In the genomic region with DNA sequence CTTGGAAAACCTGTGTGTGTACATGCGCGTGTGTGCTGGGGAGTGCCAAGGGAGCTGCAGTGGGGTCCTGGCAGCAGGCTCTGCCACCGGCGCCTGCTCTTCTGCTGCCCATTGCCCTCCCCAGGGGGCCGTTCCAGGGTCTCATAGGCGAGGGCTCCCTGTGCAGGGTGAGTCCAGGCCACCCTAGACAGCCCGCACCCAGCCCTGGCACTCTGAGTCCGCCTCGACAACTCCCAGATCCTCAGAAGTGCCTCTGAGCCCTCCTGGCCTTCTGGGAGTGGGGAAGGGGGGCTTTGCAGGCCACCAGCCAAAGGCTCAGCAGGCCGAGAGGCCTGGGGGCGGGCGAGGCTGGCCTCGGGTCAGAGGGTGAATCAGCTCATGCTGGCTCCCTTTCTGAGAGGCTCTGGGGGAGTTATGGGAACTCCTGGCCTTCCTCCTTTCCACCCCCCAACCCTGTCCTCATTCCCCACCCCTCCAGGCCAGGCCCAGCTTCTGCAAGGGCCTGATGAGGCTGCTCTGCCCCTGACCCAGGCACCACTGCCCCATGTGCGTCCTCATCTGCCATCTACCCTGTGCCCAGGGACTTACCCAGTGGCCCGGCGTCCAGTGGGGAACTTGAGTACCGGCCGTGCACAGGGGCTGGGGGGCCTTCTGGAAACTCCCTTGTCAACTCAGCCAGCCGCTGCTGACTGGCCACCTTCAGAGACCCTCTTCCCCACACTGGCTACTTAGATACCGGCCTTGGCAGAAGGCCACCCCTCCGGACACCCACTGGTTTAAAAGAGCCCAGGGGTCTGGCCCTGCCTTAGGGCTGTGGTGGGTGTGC, we compare ENCODE assay signal across 8 cellular contexts. TPM values are rescaled to one million over a fixed set of nuclear protein-coding genes. Genes with fewer than 3 reads are reported as not detected.
DNase-seq lines count a peak whose midpoint lies in the region; ATAC-seq and TF ChIP-seq lines count a peak whose summit lies in the region.

No MANE protein-coding gene starts in this region.

- H3K27me3 ChIP-seq in NT2/D1 (ENCODE audit: insufficient read depth, insufficient read length) = peaks cover 20% of the 10 kb centered on the region

- peaks cover 26% of the 10 kb centered on the region for H3K36me3 ChIP-seq in NT2/D1 (ENCODE audit: insufficient read depth, insufficient read length, low read length)

- H3K4me3 ChIP-seq in NT2/D1 (ENCODE audit: insufficient read length, low read depth) = peak overlapping the region; percentile 11

- peak; percentile 68 for DNase-seq in CD1c-positive myeloid dendritic cell (ENCODE audit: extremely low spot score)
- DNase-seq in NT2/D1 (ENCODE audit: low read depth, low spot score) = no peak
- no peak for DNase-seq in effector memory CD8-positive, alpha-beta T cell
- DNase-seq in osteocyte (ENCODE audit: extremely low spot score, unreplicated experiment) = no peak
- no peak for DNase-seq in activated CD4-positive, alpha-beta T cell treated with anti-CD3 and anti-CD28 coated beads for 4 hours
- no peak for DNase-seq in posterior cingulate gyrus

- intact Hi-C loops in posterior cingulate gyrus (cut with DNase I) = no loop called here

- H3K4me1 Mint-ChIP-seq in effector memory CD8-positive, alpha-beta T cell (ENCODE audit: low read depth in 2 of 2) = peaks cover 38 to 41% of the 10 kb centered on the region in 2 donors
- H3K4me1 Mint-ChIP-seq in osteocyte (ENCODE audit: unreplicated experiment) = peaks cover 32% of the 10 kb centered on the region

- no peaks in the 10 kb centered on the region for H3K9me3 Mint-ChIP-seq in effector memory CD8-positive, alpha-beta T cell
- no peaks in the 10 kb centered on the region for H3K9me3 Mint-ChIP-seq in osteocyte (ENCODE audit: unreplicated experiment)

- peak overlapping the region; percentile 88 to 91 for H3K4me3 Mint-ChIP-seq in effector memory CD8-positive, alpha-beta T cell
- H3K4me3 Mint-ChIP-seq in osteocyte (ENCODE audit: unreplicated experiment) = peak overlapping the region; percentile 68

- peak overlapping the region; percentile 70 for H3K9ac ChIP-seq in NT2/D1 (ENCODE audit: insufficient read length, low read depth)

- no peak for ATAC-seq in effector memory CD8-positive, alpha-beta T cell (replicated peaks)
- no peak for ATAC-seq in GM18873 (IDR thresholded peaks at IDR 0.05; ENCODE audit: low FRiP score, unreplicated experiment)
- no peak for ATAC-seq in GM18858 (IDR thresholded peaks at IDR 0.05; ENCODE audit: unreplicated experiment)

- no peak for TF ChIP-seq CTCF in osteocyte (IDR thresholded peaks at IDR 0.05)

- H3K4me1 ChIP-seq in NT2/D1 (ENCODE audit: insufficient read depth, insufficient read length) = peaks cover 29% of the 10 kb centered on the region

- H3K27me3 Mint-ChIP-seq in effector memory CD8-positive, alpha-beta T cell = no peaks in the 10 kb centered on the region
- no peaks in the 10 kb centered on the region for H3K27me3 Mint-ChIP-seq in osteocyte (ENCODE audit: unreplicated experiment)

- H3K9me3 ChIP-seq in NT2/D1 (ENCODE audit: insufficient read depth, low read length) = no peaks in the 10 kb centered on the region

- H3K27ac Mint-ChIP-seq in effector memory CD8-positive, alpha-beta T cell = peak overlapping the region; percentile 100
- H3K27ac Mint-ChIP-seq in osteocyte (ENCODE audit: unreplicated experiment) = peak overlapping the region; percentile 84

- peaks cover 100% of the 10 kb centered on the region for H3K36me3 Mint-ChIP-seq in effector memory CD8-positive, alpha-beta T cell (ENCODE audit: insufficient read depth)
- H3K36me3 Mint-ChIP-seq in osteocyte (ENCODE audit: unreplicated experiment) = no peaks in the 10 kb centered on the region

RNA-seq across cellular contexts. Expression of a gene that starts 2.1 kb away (rescaled TPM):
- total RNA-seq in osteocyte = 8.4 and 11.0 TPM in 2 replicates

RNA-seq across cellular contexts. Expression of a gene that starts 2.3 kb away (rescaled TPM):
- 31.0 and 34.1 TPM in 2 replicates for total RNA-seq in osteocyte

RNA-seq across cellular contexts. Expression of a gene that starts 14.4 kb away (rescaled TPM):
- 183 and 191 TPM in 2 replicates for total RNA-seq in osteocyte

RNA-seq across cellular contexts. Expression of a gene that starts 37.4 kb away (rescaled TPM):
- total RNA-seq in osteocyte = 3.3 and 3.6 TPM in 2 replicates
